In the genomic region with DNA sequence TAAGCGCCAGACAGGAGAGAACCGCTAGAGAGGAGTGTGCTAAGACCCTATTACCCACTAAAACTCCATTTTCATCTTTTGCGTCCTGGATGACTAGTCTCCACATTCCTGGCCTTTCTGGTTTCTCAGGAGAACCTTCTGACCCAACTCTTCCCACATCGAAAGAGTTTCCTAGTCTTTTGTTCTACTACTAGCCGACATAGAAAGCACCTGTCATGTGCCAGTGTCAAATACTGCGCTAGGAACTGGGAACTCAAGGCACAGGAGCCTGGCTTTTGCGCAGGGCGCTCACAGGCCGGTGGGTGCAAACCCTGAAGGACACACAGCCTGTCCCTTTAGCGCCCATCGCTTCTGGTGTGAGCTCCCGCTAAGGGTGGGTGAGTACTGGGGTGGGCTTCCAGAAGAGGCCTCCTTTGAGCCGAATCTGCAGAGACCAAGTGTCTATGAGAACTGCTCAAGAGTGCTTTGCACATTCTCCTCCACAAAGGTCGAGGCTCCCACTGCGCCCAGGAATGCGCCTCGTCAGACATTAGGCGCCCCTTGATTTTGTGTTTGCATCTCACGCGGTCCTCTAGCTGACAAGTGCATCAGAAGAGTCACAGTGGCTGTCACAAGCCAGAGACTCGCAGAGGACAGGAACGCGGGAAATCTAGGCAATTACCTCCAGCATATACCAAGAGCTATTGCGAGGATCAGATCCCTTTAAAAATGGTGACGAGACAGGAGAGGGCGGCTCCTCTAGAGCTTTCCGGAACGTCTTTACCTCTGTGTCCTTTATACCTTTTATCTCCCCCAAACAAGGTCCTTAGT, we compare ENCODE assay signal across 7 cellular contexts. TPM values are rescaled to one million over a fixed set of nuclear protein-coding genes. Genes with fewer than 3 reads are reported as not detected.
DNase-seq lines count a peak whose midpoint lies in the region; ATAC-seq and TF ChIP-seq lines count a peak whose summit lies in the region.

No MANE protein-coding gene starts in this region.

- H3K27me3 ChIP-seq in kidney epithelial cell (ENCODE audit: control insufficient read depth, insufficient read depth, low read length): no peaks in the 10 kb centered on the region
- H3K27me3 ChIP-seq in tibial artery: no peaks in the 10 kb centered on the region

- peaks cover 51% of the 10 kb centered on the region for H3K27me3 Mint-ChIP-seq in activated naive CD8-positive, alpha-beta T cell treated with anti-CD3 and anti-CD28 coated beads for 36 hours

- peak overlapping the region; percentile 98 for H3K4me3 Mint-ChIP-seq in activated naive CD8-positive, alpha-beta T cell treated with anti-CD3 and anti-CD28 coated beads for 36 hours

- peak; percentile 67 for DNase-seq in NCI-H1436 (lab: John Stamatoyannopoulos, UW)
- no peak for DNase-seq in activated naive CD8-positive, alpha-beta T cell treated with anti-CD3 and anti-CD28 coated beads for 36 hours
- DNase-seq in kidney epithelial cell (ENCODE audit: low read depth): no peak
- DNase-seq in tibial artery: no peak
- no peak for DNase-seq in NCI-H187 treated with DMSO at 0.1 percent for 48 hours (lab: John Stamatoyannopoulos, UW)

- H3K9me3 Mint-ChIP-seq in activated naive CD8-positive, alpha-beta T cell treated with anti-CD3 and anti-CD28 coated beads for 36 hours: peaks cover 1% of the 10 kb centered on the region

- no peaks in the 10 kb centered on the region for H3K9me3 ChIP-seq in ES-I3 (ENCODE audit: control insufficient read depth, insufficient read depth, low read length)
- H3K9me3 ChIP-seq in tibial artery: no peaks in the 10 kb centered on the region

- peak overlapping the region; percentile 69 for H3K9ac ChIP-seq in ES-I3 (ENCODE audit: low read depth, low read length)

- intact Hi-C loops in tibial artery (cut with DNase I; ENCODE audit: low total_unique reads): loop anchor here (5.0 kb wide), 1 partner anchor 47 kb away; a partner anchor contains a TSS

- H3K36me3 ChIP-seq in ES-I3 (ENCODE audit: insufficient read depth, low read length): peaks cover 4% of the 10 kb centered on the region; the same call in 1 of the 2 replicates
- peaks cover 1% of the 10 kb centered on the region for H3K36me3 ChIP-seq in kidney epithelial cell (ENCODE audit: control insufficient read depth, insufficient read depth, low read length)
- H3K36me3 ChIP-seq in tibial artery: peaks cover 0 to 12% (median 4%) of the 10 kb centered on the region in 3 donors

- H3K36me3 Mint-ChIP-seq in activated naive CD8-positive, alpha-beta T cell treated with anti-CD3 and anti-CD28 coated beads for 36 hours: peaks cover 23% of the 10 kb centered on the region

- TF ChIP-seq CTCF in kidney epithelial cell (IDR thresholded peaks at IDR 0.05; ENCODE audit: insufficient read depth, low read length, poor library complexity, severe bottlenecking) (no peak), tibial artery (IDR thresholded peaks at IDR 0.05) (no peak)

- H3K27ac ChIP-seq in tibial artery: peak overlapping the region; percentile 91 to 96

- ATAC-seq in HG03175 (IDR thresholded peaks at IDR 0.05; ENCODE audit: unreplicated experiment): no peak

- H3K27ac Mint-ChIP-seq in activated naive CD8-positive, alpha-beta T cell treated with anti-CD3 and anti-CD28 coated beads for 36 hours: no peak overlapping the region

- H3K4me3 ChIP-seq in kidney epithelial cell (ENCODE audit: low read depth, low read length): peak overlapping the region; percentile 93
- H3K4me3 ChIP-seq in tibial artery: peak overlapping the region; percentile 70 to 88

- H3K4me1 ChIP-seq in ES-I3 (ENCODE audit: insufficient read depth, low read length) (peaks cover 11% of the 10 kb centered on the region), tibial artery (peaks cover 0 to 73% (median 54%) of the 10 kb centered on the region in 4 donors)

- H3K4me1 Mint-ChIP-seq in activated naive CD8-positive, alpha-beta T cell treated with anti-CD3 and anti-CD28 coated beads for 36 hours: peaks cover 42% of the 10 kb centered on the region

RNA-seq across cellular contexts. Expression of a gene that starts 2.0 kb away (rescaled TPM):
- total RNA-seq in activated naive CD8-positive, alpha-beta T cell treated with anti-CD3 and anti-CD28 coated beads for 36 hours: 100 to 1,000 TPM; 284 to 288 TPM
- 166 TPM in 2 replicates for total RNA-seq in kidney epithelial cell

RNA-seq across cellular contexts. Expression of a gene that starts 2.4 kb away (rescaled TPM):
- total RNA-seq in activated naive CD8-positive, alpha-beta T cell treated with anti-CD3 and anti-CD28 coated beads for 36 hours: under 1 TPM; 0.40 to 0.74 TPM
- 20.8 and 25.1 TPM in 2 replicates for total RNA-seq in kidney epithelial cell

RNA-seq across cellular contexts. Expression of a gene that starts 20.4 kb away (rescaled TPM):
- 10 to 100 TPM; 54.3 to 57.4 TPM for total RNA-seq in activated naive CD8-positive, alpha-beta T cell treated with anti-CD3 and anti-CD28 coated beads for 36 hours
- 3.4 and 4.1 TPM in 2 replicates for total RNA-seq in kidney epithelial cell

RNA-seq across cellular contexts. Expression of a gene that starts 45.4 kb away (rescaled TPM):
- total RNA-seq in activated naive CD8-positive, alpha-beta T cell treated with anti-CD3 and anti-CD28 coated beads for 36 hours: 100 to 1,000 TPM; 125 to 130 TPM
- total RNA-seq in kidney epithelial cell: 42.7 and 46.7 TPM in 2 replicates

RNA-seq across cellular contexts. Expression of a gene that starts 48.8 kb away (rescaled TPM):
- 10 to 100 TPM; 39.6 to 41.1 TPM for total RNA-seq in activated naive CD8-positive, alpha-beta T cell treated with anti-CD3 and anti-CD28 coated beads for 36 hours
- total RNA-seq in kidney epithelial cell: 34.8 and 53.3 TPM in 2 replicates

Comparison
In these comparisons a context has a peak if more than half of its experiments do, and no peak if none do; other contexts are left out.
1. RNA of a gene that starts 2.4 kb away (total RNA-seq): 20.8 to 25.1 TPM in kidney epithelial cell; 0.40 to 0.74 TPM in activated naive CD8-positive, alpha-beta T cell treated with anti-CD3 and anti-CD28 coated beads for 36 hours; every median in the first group is over 10 times any median in the second.
2. RNA of a gene that starts 20.4 kb away (total RNA-seq): 54.3 to 57.4 TPM in activated naive CD8-positive, alpha-beta T cell treated with anti-CD3 and anti-CD28 coated beads for 36 hours; 3.4 to 4.1 TPM in kidney epithelial cell; every median in the first group is over 10 times any median in the second.